1 cellular context compared by ENCODE assay signal in genomic region chr10:62506371-62506770, GRCh38.
TF ChIP-seq lines count a peak whose summit lies in the region.

No MANE protein-coding gene starts in this region.

TF ChIP-seq in GM23338, 12 proteins besides CTCF, POLR2A, EP300 and RAD21 (continued from another document):
- no peak for TF ChIP-seq ZNF462 (CRISPR knock-in tag; IDR thresholded peaks at IDR 0.05)
- TF ChIP-seq POLR2AphosphoS5 (IDR thresholded peaks at IDR 0.05; ENCODE audit: low read depth): no peak
- TF ChIP-seq ZNF114 (CRISPR knock-in tag; IDR thresholded peaks at IDR 0.05): no peak
- TF ChIP-seq ETS1 (IDR thresholded peaks at IDR 0.05): no peak
- no peak for TF ChIP-seq STAT1 (IDR thresholded peaks at IDR 0.05; ENCODE audit: unreplicated experiment)
- no peak for TF ChIP-seq NANOG (IDR thresholded peaks at IDR 0.05; ENCODE audit: borderline replicate concordance)
- no peak for TF ChIP-seq JUNB (IDR thresholded peaks at IDR 0.05; ENCODE audit: unreplicated experiment)
- no peak for TF ChIP-seq REST (IDR thresholded peaks at IDR 0.05; ENCODE audit: unreplicated experiment)
